ENCODE assay signal across 16 cellular contexts in the genomic region with DNA sequence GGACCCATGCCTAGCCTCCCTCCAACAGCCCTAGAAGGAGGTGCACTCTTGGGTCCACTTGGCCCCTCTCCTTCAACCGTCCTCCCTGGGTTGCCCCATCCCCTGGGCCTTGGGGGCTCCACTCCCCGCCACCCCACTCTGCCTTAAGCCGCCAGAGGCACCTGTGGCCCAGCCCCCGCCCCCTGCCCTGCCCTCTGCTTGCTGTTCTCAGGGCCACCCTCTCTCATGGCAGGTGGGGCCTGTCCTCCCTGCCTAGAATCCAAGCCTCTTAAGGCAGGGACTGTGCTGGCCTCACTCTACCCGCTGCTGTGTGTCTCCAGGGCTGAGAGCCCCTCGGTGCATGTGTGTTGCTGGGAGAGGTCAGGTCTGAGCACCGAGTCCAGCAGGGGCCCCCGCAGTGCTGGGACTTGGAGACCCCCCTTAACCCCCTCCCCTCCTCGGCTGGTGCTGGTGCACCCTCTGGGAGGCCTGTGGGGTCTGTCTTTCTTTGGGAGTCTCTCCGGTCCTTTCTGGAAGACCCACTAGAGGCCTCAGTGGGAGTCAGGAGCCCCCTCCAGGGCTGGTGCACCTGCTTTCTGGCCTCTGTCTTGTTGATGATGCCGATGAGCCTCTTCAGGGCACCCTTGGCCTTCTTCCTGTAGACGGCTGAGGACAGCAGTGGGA. TPM values are rescaled to one million over a fixed set of nuclear protein-coding genes. Genes with fewer than 3 reads are reported as not detected.
DNase-seq lines count a peak whose midpoint lies in the region; ATAC-seq and TF ChIP-seq lines count a peak whose summit lies in the region.
"Had no signal": no experiment of that assay in that cellular context is flagged by ENCODE, and none has a peak within 500 bp of the region (broad histone marks: within the 10 kb centered on the region; RNA-seq: fewer than 3 reads in every experiment).

No MANE protein-coding gene starts in this region.

- H3K36me3 ChIP-seq in osteoblast (ENCODE audit: insufficient read depth, low read length), result no peaks in the 10 kb centered on the region
- H3K36me3 ChIP-seq: BLaER1 treated with 17β-estradiol and CSF1 and Interleukin-3, amounts not matched to agents 10 nM and 100 nM had no signal

- H3K4me1 Mint-ChIP-seq in activated CD4-positive, alpha-beta T cell treated with anti-CD3 and anti-CD28 coated beads for 36 hours, result no peaks in the 10 kb centered on the region
- peaks cover 4% of the 10 kb centered on the region for H3K4me1 Mint-ChIP-seq in stimulated activated naive CD8-positive, alpha-beta T cell treated with anti-CD3 and anti-CD28 coated beads, Interleukin-15, amount 100 ng/mL, for 72 hours
- no peaks in the 10 kb centered on the region for H3K4me1 Mint-ChIP-seq in activated T-cell treated with anti-CD3 and anti-CD28 coated beads, Interleukin-2, amount 50 U/mL, for 72 hours (ENCODE audit: low read depth)

- H3K27ac Mint-ChIP-seq in activated CD4-positive, alpha-beta T cell treated with anti-CD3 and anti-CD28 coated beads for 36 hours, result no peak overlapping the region
- no peak overlapping the region for H3K27ac Mint-ChIP-seq in stimulated activated naive CD8-positive, alpha-beta T cell treated with anti-CD3 and anti-CD28 coated beads, Interleukin-15, amount 100 ng/mL, for 72 hours
- no peak overlapping the region for H3K27ac Mint-ChIP-seq in activated T-cell treated with anti-CD3 and anti-CD28 coated beads, Interleukin-2, amount 50 U/mL, for 72 hours

- TF ChIP-seq CTCF in osteoblast (IDR thresholded peaks at IDR 0.05; ENCODE audit: extremely low read depth, low read depth, low read length), result no peak

- no peaks in the 10 kb centered on the region for H3K9me3 ChIP-seq in osteoblast (ENCODE audit: low read depth, low read length)

- H3K9me3 Mint-ChIP-seq in activated CD4-positive, alpha-beta T cell treated with anti-CD3 and anti-CD28 coated beads for 36 hours (ENCODE audit: low read depth), result peaks cover 6% of the 10 kb centered on the region
- H3K9me3 Mint-ChIP-seq in stimulated activated naive CD8-positive, alpha-beta T cell treated with anti-CD3 and anti-CD28 coated beads, Interleukin-15, amount 100 ng/mL, for 72 hours, result peaks cover 9 to 11% of the 10 kb centered on the region in 2 donors
- H3K9me3 Mint-ChIP-seq in activated T-cell treated with anti-CD3 and anti-CD28 coated beads, Interleukin-2, amount 50 U/mL, for 72 hours, result peaks cover 0 to 3% of the 10 kb centered on the region in 2 donors

- no peak overlapping the region for H3K4me2 ChIP-seq in osteoblast (ENCODE audit: insufficient read depth, low read length)
- H3K4me2 ChIP-seq: BLaER1 treated with 17β-estradiol and CSF1 and Interleukin-3, amounts not matched to agents 10 nM and 100 nM had no signal

- CTCF ChIA-PET in activated CD4-positive, alpha-beta T cell treated with anti-CD3 and anti-CD28 coated beads for 36 hours (lab: Charles Lee), result no interaction called here

- no peaks in the 10 kb centered on the region for H3K79me2 ChIP-seq in osteoblast (ENCODE audit: insufficient read depth, low read length)

- intact Hi-C loops in activated CD4-positive, alpha-beta T cell treated with anti-CD3 and anti-CD28 coated beads for 36 hours (cut with DNase I, micrococcal nuclease), result loop anchor here in 1 of 2 experiments (10.0 kb wide), 1 partner anchor 244 kb away; no protein-coding TSS in a partner anchor

- no peak overlapping the region for H3K27ac ChIP-seq in osteoblast (ENCODE audit: low read depth, low read length)
- H3K27ac ChIP-seq: 22Rv1; BLaER1 treated with 17β-estradiol and CSF1 and Interleukin-3, amounts not matched to agents 10 nM and 100 nM had no signal

- no peak overlapping the region for H3K4me3 Mint-ChIP-seq in activated CD4-positive, alpha-beta T cell treated with anti-CD3 and anti-CD28 coated beads for 36 hours
- no peak overlapping the region for H3K4me3 Mint-ChIP-seq in stimulated activated naive CD8-positive, alpha-beta T cell treated with anti-CD3 and anti-CD28 coated beads, Interleukin-15, amount 100 ng/mL, for 72 hours
- H3K4me3 Mint-ChIP-seq in activated T-cell treated with anti-CD3 and anti-CD28 coated beads, Interleukin-2, amount 50 U/mL, for 72 hours, result no peak overlapping the region

- no peak overlapping the region for H3K4me3 ChIP-seq in osteoblast (ENCODE audit: insufficient read depth, low read length)
- H3K4me3 ChIP-seq: BLaER1 treated with 17β-estradiol and CSF1 and Interleukin-3, amounts not matched to agents 10 nM and 100 nM had no signal

- no peak for ATAC-seq in activated CD4-positive, alpha-beta T cell treated with anti-CD3 and anti-CD28 coated beads for 36 hours
- ATAC-seq in stimulated activated naive CD8-positive, alpha-beta T cell treated with anti-CD3 and anti-CD28 coated beads, Interleukin-15, amount 100 ng/mL, for 72 hours, result peak; percentile 31
- ATAC-seq in stimulated activated naive CD8-positive, alpha-beta T cell treated with anti-CD3 and anti-CD28 coated beads, Interleukin-15, Interleukin-2, amounts not matched to agents 100 U/mL and 50 U/mL, for 24 hours, result no peak
- ATAC-seq in activated T-cell treated with anti-CD3 and anti-CD28 coated beads, Interleukin-2, amount 50 U/mL, for 72 hours (replicated peaks in 1 of 2), result no peak
- no peak for ATAC-seq in HG02610 (IDR thresholded peaks at IDR 0.05; ENCODE audit: unreplicated experiment)

- peaks cover 26% of the 10 kb centered on the region for H3K27me3 ChIP-seq in osteoblast (ENCODE audit: insufficient read depth, low read length)

- H3K27me3 Mint-ChIP-seq in activated CD4-positive, alpha-beta T cell treated with anti-CD3 and anti-CD28 coated beads for 36 hours, result peaks cover 13% of the 10 kb centered on the region
- peaks cover 47% of the 10 kb centered on the region for H3K27me3 Mint-ChIP-seq in stimulated activated naive CD8-positive, alpha-beta T cell treated with anti-CD3 and anti-CD28 coated beads, Interleukin-15, amount 100 ng/mL, for 72 hours
- H3K27me3 Mint-ChIP-seq in activated T-cell treated with anti-CD3 and anti-CD28 coated beads, Interleukin-2, amount 50 U/mL, for 72 hours (ENCODE audit: low read depth), result peaks cover 44% of the 10 kb centered on the region

- H3K4me1 ChIP-seq in osteoblast (ENCODE audit: insufficient read depth, low read length), result no peaks in the 10 kb centered on the region

- H4K20me1 ChIP-seq in osteoblast (ENCODE audit: insufficient read depth, low read length), result no peaks in the 10 kb centered on the region

- H3K36me3 Mint-ChIP-seq in activated CD4-positive, alpha-beta T cell treated with anti-CD3 and anti-CD28 coated beads for 36 hours (ENCODE audit: low read depth), result no peaks in the 10 kb centered on the region
- peaks cover 0 to 3% of the 10 kb centered on the region in 2 donors for H3K36me3 Mint-ChIP-seq in activated T-cell treated with anti-CD3 and anti-CD28 coated beads, Interleukin-2, amount 50 U/mL, for 72 hours (ENCODE audit: insufficient read depth in 2 of 2)

- peak; percentile 2 for DNase-seq in activated CD4-positive, alpha-beta T cell treated with anti-CD3 and anti-CD28 coated beads for 36 hours
- no peak for DNase-seq in activated CD4-positive, alpha-beta T cell treated with anti-CD3 and anti-CD28 coated beads, Interleukin-2, amount 50 U/mL, for 48 hours
- DNase-seq in stimulated activated naive CD8-positive, alpha-beta T cell treated with anti-CD3 and anti-CD28 coated beads, Interleukin-15, amount 100 ng/mL, for 72 hours, result no peak
- DNase-seq in stimulated activated naive CD8-positive, alpha-beta T cell treated with anti-CD3 and anti-CD28 coated beads, Interleukin-15, Interleukin-2, amounts not matched to agents 100 U/mL and 50 U/mL, for 24 hours, result no peak
- peak; percentile 58 for DNase-seq in osteoblast (ENCODE audit: insufficient read length, low spot score, missing footprints)
- DNase-seq in activated T-cell treated with anti-CD3 and anti-CD28 coated beads, Interleukin-2, amount 50 U/mL, for 72 hours, result no peak
- no peak for DNase-seq in HCEC 1CT
- DNase-seq: DMS 273 treated with DMSO at 0.1 percent for 48 hours, KG1, NCI-H1092 treated with DMSO at 0.1 percent for 48 hours, NCI-H1694 treated with DMSO at 0.1 percent for 48 hours, NCI-H446 treated with DMSO at 0.1 percent for 48 hours, NCI-H748 treated with DMSO at 0.1 percent for 48 hours had no signal

- H2AFZ ChIP-seq in osteoblast (ENCODE audit: low read length), result no peak overlapping the region

- POLR2A ChIA-PET in activated CD4-positive, alpha-beta T cell treated with anti-CD3 and anti-CD28 coated beads for 36 hours (lab: Charles Lee), result no interaction called here

RNA-seq across cellular contexts. Expression of a gene that starts 43.8 kb away (rescaled TPM):
- total RNA-seq in activated CD4-positive, alpha-beta T cell treated with anti-CD3 and anti-CD28 coated beads for 36 hours, result under 1 TPM; 0.16 to 0.21 TPM
- total RNA-seq in osteoblast, result under 0.01 and 0.29 TPM in 2 replicates
- total RNA-seq in activated T-cell treated with anti-CD3 and anti-CD28 coated beads, Interleukin-2, amount 50 U/mL, for 72 hours, result under 1 TPM; 0.16 to 0.26 TPM

Comparison
In these comparisons a context has a peak if more than half of its experiments do, and no peak if none do; other contexts are left out.
1. DNase-seq: peak in activated CD4-positive, alpha-beta T cell treated with anti-CD3 and anti-CD28 coated beads for 36 hours (single experiment) and osteoblast (single experiment); none in activated CD4-positive, alpha-beta T cell treated with anti-CD3 and anti-CD28 coated beads, Interleukin-2, amount 50 U/mL, for 48 hours (0 of 2), stimulated activated naive CD8-positive, alpha-beta T cell treated with anti-CD3 and anti-CD28 coated beads, Interleukin-15, amount 100 ng/mL, for 72 hours (0 of 2), stimulated activated naive CD8-positive, alpha-beta T cell treated with anti-CD3 and anti-CD28 coated beads, Interleukin-15, Interleukin-2, amounts not matched to agents 100 U/mL and 50 U/mL, for 24 hours (single experiment), activated T-cell treated with anti-CD3 and anti-CD28 coated beads, Interleukin-2, amount 50 U/mL, for 72 hours (0 of 2) and HCEC 1CT (single experiment).